Comparison of ENCODE assay signal across 17 cellular contexts in the genomic region with DNA sequence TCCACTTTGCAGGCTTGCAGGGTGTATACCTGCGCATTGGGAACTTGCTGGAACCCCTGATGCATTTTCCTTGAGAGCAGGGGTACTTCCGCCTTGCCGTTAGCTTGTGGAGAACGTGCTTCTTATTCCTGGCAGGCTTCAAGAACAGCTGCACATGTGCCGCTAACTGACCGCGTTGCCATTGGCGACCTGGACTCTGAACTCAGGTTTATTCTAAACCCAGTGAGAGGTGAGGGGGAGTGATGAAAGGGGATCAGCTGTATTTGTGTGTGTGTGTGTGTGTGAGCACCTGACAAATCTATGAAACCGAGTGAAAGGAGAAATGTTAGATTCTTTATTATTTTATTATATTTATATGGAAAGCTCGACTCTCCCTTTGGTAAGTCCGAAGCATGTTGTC.
A peak's percentile ranks its signal among the peaks of the same experiment; 100 is the strongest.
DNase-seq lines count a peak whose midpoint lies in the region; ATAC-seq and TF ChIP-seq lines count a peak whose summit lies in the region.
"Had no signal": no experiment of that assay in that cellular context is flagged by ENCODE, and none has a peak within 500 bp of the region (broad histone marks: within the 10 kb centered on the region; RNA-seq: fewer than 3 reads in every experiment).

No MANE protein-coding gene starts in this region.

- intact Hi-C loops in upper lobe of right lung (cut with DNase I) = no loop called here

- no peaks in the 10 kb centered on the region for H3K36me3 ChIP-seq in upper lobe of right lung

- H3K27me3 ChIP-seq in upper lobe of right lung = no peaks in the 10 kb centered on the region

- ATAC-seq in left lobe of liver = peak; percentile 66
- ATAC-seq in upper lobe of right lung = no peak
- no peak for ATAC-seq in GM18868 (IDR thresholded peaks at IDR 0.05; ENCODE audit: unreplicated experiment)
- ATAC-seq: GM12878, T-cell had no signal

- DNase-seq in NCI-H748 (lab: John Stamatoyannopoulos, UW; ENCODE audit: unreplicated experiment) = peak; percentile 28
- DNase-seq in NCI-H748 treated with DMSO at 0.1 percent for 48 hours (lab: John Stamatoyannopoulos, UW) = no peak
- peak; percentile 5 for DNase-seq in NCI-H526 treated with DMSO at 0.1 percent for 48 hours (lab: John Stamatoyannopoulos, UW)
- DNase-seq in left lobe of liver (ENCODE audit: low spot score) = no peak
- DNase-seq in upper lobe of right lung = peak; percentile 37
- DNase-seq in activated CD4-positive, alpha-beta T cell treated with anti-CD3 and anti-CD28 coated beads for 1 hour = no peak
- DNase-seq: DND-41, HCEC 1CT, NCI-H1436 treated with DMSO at 0.1 percent for 48 hours, NCI-H2107, Right ventricle myocardium superior, T-cell had no signal

- no peak overlapping the region for H3K27ac ChIP-seq in upper lobe of right lung
- H3K27ac ChIP-seq: C4-2B, SK-N-MC had no signal

- no peak for TF ChIP-seq CTCF in upper lobe of right lung (IDR thresholded peaks at IDR 0.05)

- no peak overlapping the region for H3K4me3 ChIP-seq in upper lobe of right lung
- H3K4me3 ChIP-seq: GM12878, SK-N-MC had no signal

- H3K9me3 ChIP-seq in upper lobe of right lung = no peaks in the 10 kb centered on the region
- H3K9me3 ChIP-seq: Caco-2 had no signal

- H3K4me1 ChIP-seq in upper lobe of right lung = no peaks in the 10 kb centered on the region
- H3K4me1 ChIP-seq: Caco-2 had no signal

Comparison
In these comparisons a context has a peak if more than half of its experiments do, and no peak if none do; other contexts are left out.
1. DNase-seq: peak in NCI-H748 (single experiment), NCI-H526 treated with DMSO at 0.1 percent for 48 hours (single experiment) and upper lobe of right lung (single experiment); none in NCI-H748 treated with DMSO at 0.1 percent for 48 hours (single experiment), left lobe of liver (single experiment) and activated CD4-positive, alpha-beta T cell treated with anti-CD3 and anti-CD28 coated beads for 1 hour (single experiment).